ENCODE assay signal across 12 cellular contexts in the genomic region with DNA sequence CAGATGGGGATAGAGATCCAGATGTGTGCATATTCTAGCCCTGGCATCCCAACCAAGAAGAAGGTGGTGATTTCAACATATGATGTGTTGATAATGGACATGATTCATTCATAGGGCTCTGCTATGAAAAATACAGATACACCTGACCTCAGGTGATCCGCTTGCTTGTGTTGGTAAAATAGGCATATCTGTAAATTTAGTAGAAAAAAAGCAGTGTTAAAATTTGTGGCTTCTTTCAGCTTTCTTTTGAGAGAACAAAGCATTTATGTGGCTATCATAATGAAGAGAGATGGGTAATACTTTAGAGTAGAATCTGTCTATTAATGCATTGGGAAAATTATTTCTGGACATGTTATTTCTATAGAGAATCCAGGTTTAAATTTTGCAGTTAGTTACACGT. TPM values are rescaled to one million over a fixed set of nuclear protein-coding genes. Genes with fewer than 3 reads are reported as not detected.
"Had no signal": no experiment of that assay in that cellular context is flagged by ENCODE, and none has a peak within 500 bp of the region (broad histone marks: within the 10 kb centered on the region; RNA-seq: fewer than 3 reads in every experiment).

A gene with protein sequence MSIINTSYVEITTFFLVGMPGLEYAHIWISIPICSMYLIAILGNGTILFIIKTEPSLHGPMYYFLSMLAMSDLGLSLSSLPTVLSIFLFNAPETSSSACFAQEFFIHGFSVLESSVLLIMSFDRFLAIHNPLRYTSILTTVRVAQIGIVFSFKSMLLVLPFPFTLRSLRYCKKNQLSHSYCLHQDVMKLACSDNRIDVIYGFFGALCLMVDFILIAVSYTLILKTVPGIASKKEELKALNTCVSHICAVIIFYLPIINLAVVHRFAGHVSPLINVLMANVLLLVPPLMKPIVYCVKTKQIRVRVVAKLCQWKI (minus strand): TSS at position 101 of the 400 bp plus-strand sequence. CDS start 0 bp downstream, at position 101.

RNA-seq across cellular contexts. Expression of the gene that starts here (rescaled TPM):
- total RNA-seq: OCI-LY7, PC-3, PC-9, Peyer's patch, Right ventricle myocardium inferior, Right ventricle myocardium superior, RPMI7951, SJCRH30, SJSA1, SK-MEL-5, T-cell had no signal
- polyA plus RNA-seq: SK-N-SH had no signal
